In genomic region chr15:100131321-100132224, GRCh38 we compare ENCODE assay signal across 7 cellular contexts.
DNase-seq lines count a peak whose midpoint lies in the region; ATAC-seq lines count a peak whose summit lies in the region.

No MANE protein-coding gene starts in this region.

- peak; percentile 61 for DNase-seq in HT-29 (ENCODE audit: low spot score)
- peak; percentile 60 for DNase-seq in iPS-NIHi7 (ENCODE audit: extremely low spot score)
- DNase-seq in stimulated activated naive B cell treated with anti-CD40 and anti-IgM and Interleukin-4, amounts not matched to agents 10 μg/mL and 1 μg/mL and 100 μg/mL, for 72 hours = no peak

- peak overlapping the region; percentile 53 for H3K4me3 Mint-ChIP-seq in activated T-helper 17 cell treated with anti-CD3 and anti-CD28 coated beads, Interleukin-2, amount 50 U/mL, for 72 hours
- H3K4me3 Mint-ChIP-seq in stimulated activated naive B cell treated with anti-CD40 and anti-IgM and Interleukin-4, amounts not matched to agents 10 μg/mL and 1 μg/mL and 100 μg/mL, for 72 hours = peak overlapping the region in 1 of 2 donors; percentile 25

- H3K36me3 Mint-ChIP-seq in activated T-helper 17 cell treated with anti-CD3 and anti-CD28 coated beads, Interleukin-2, amount 50 U/mL, for 72 hours (ENCODE audit: low read depth) = no peaks in the 10 kb centered on the region
- no peaks in the 10 kb centered on the region for H3K36me3 Mint-ChIP-seq in stimulated activated naive B cell treated with anti-CD40 and anti-IgM and Interleukin-4, amounts not matched to agents 10 μg/mL and 1 μg/mL and 100 μg/mL, for 72 hours

- no peaks in the 10 kb centered on the region for H3K27me3 Mint-ChIP-seq in activated T-helper 17 cell treated with anti-CD3 and anti-CD28 coated beads, Interleukin-2, amount 50 U/mL, for 72 hours
- peaks cover 0 to 2% of the 10 kb centered on the region in 2 donors for H3K27me3 Mint-ChIP-seq in stimulated activated naive B cell treated with anti-CD40 and anti-IgM and Interleukin-4, amounts not matched to agents 10 μg/mL and 1 μg/mL and 100 μg/mL, for 72 hours

- peak; percentile 65 for ATAC-seq in activated T-helper 17 cell treated with anti-CD3 and anti-CD28 coated beads, Interleukin-2, amount 50 U/mL, for 72 hours (replicated peaks)
- ATAC-seq in stimulated activated naive B cell treated with anti-CD40 and anti-IgM and Interleukin-4, amounts not matched to agents 10 μg/mL and 1 μg/mL and 100 μg/mL, for 72 hours (replicated peaks) = peak in 1 of 2 donors; percentile 43
- ATAC-seq in GM21515 (IDR thresholded peaks at IDR 0.05; ENCODE audit: unreplicated experiment) (no peak), HG03097 (IDR thresholded peaks at IDR 0.05; ENCODE audit: low FRiP score, unreplicated experiment) (no peak), HG02571 (IDR thresholded peaks at IDR 0.05; ENCODE audit: unreplicated experiment) (no peak)

- no peak overlapping the region for H3K27ac Mint-ChIP-seq in activated T-helper 17 cell treated with anti-CD3 and anti-CD28 coated beads, Interleukin-2, amount 50 U/mL, for 72 hours
- H3K27ac Mint-ChIP-seq in stimulated activated naive B cell treated with anti-CD40 and anti-IgM and Interleukin-4, amounts not matched to agents 10 μg/mL and 1 μg/mL and 100 μg/mL, for 72 hours = peak overlapping the region; percentile 28

- H3K9me3 Mint-ChIP-seq in activated T-helper 17 cell treated with anti-CD3 and anti-CD28 coated beads, Interleukin-2, amount 50 U/mL, for 72 hours = no peaks in the 10 kb centered on the region
- H3K9me3 Mint-ChIP-seq in stimulated activated naive B cell treated with anti-CD40 and anti-IgM and Interleukin-4, amounts not matched to agents 10 μg/mL and 1 μg/mL and 100 μg/mL, for 72 hours = peaks cover 0 to 2% of the 10 kb centered on the region in 2 donors

- H3K4me1 Mint-ChIP-seq in activated T-helper 17 cell treated with anti-CD3 and anti-CD28 coated beads, Interleukin-2, amount 50 U/mL, for 72 hours = no peaks in the 10 kb centered on the region
- H3K4me1 Mint-ChIP-seq in stimulated activated naive B cell treated with anti-CD40 and anti-IgM and Interleukin-4, amounts not matched to agents 10 μg/mL and 1 μg/mL and 100 μg/mL, for 72 hours = no peaks in the 10 kb centered on the region
